Comparison of ENCODE assay signal across 8 cellular contexts in genomic region chr1:1777950-1778826, GRCh38. TPM values are rescaled to one million over a fixed set of nuclear protein-coding genes. Genes with fewer than 3 reads are reported as not detected.
DNase-seq lines count a peak whose midpoint lies in the region; ATAC-seq and TF ChIP-seq lines count a peak whose summit lies in the region.

A gene with protein sequence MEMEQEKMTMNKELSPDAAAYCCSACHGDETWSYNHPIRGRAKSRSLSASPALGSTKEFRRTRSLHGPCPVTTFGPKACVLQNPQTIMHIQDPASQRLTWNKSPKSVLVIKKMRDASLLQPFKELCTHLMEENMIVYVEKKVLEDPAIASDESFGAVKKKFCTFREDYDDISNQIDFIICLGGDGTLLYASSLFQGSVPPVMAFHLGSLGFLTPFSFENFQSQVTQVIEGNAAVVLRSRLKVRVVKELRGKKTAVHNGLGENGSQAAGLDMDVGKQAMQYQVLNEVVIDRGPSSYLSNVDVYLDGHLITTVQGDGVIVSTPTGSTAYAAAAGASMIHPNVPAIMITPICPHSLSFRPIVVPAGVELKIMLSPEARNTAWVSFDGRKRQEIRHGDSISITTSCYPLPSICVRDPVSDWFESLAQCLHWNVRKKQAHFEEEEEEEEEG (minus strand): TSS chr1:1778470. CDS start chr1:1765406, 13,064 bp downstream.

- peak; percentile 46 for ATAC-seq in GM19397 (IDR thresholded peaks at IDR 0.05; ENCODE audit: unreplicated experiment)
- peak; percentile 15 for ATAC-seq in HG03565 (IDR thresholded peaks at IDR 0.05; ENCODE audit: unreplicated experiment)

- peaks cover 7% of the 10 kb centered on the region for H3K36me3 Mint-ChIP-seq in activated naive CD4-positive, alpha-beta T cell treated with anti-CD3 and anti-CD28 coated beads, Interleukin-2, amount 10 ng/mL, durations not matched to agents 7 days and 5 days
- H3K36me3 Mint-ChIP-seq in osteocyte (ENCODE audit: unreplicated experiment): no peaks in the 10 kb centered on the region

- CTCF ChIA-PET in activated naive CD4-positive, alpha-beta T cell treated with anti-CD3 and anti-CD28 coated beads, Interleukin-2, amount 10 ng/mL, durations not matched to agents 7 days and 5 days (lab: Charles Lee): interaction anchor here (1.1 kb wide), 1 partner anchor 131 kb away, joined by 3 read pairs; no protein-coding TSS in a partner anchor

- 0% methylated on average over 78 of the region's 123 CpGs; no CpG with 5 or more reads in 1 of the 2 donors for WGBS in testis, 2 donors

- intact Hi-C loops in testis (cut with DNase I; ENCODE audit: low total_unique reads): loop anchor here (10.0 kb wide), 1 partner anchor 127 kb away; no protein-coding TSS in a partner anchor

- H3K4me3 Mint-ChIP-seq in activated naive CD4-positive, alpha-beta T cell treated with anti-CD3 and anti-CD28 coated beads, Interleukin-2, amount 10 ng/mL, durations not matched to agents 7 days and 5 days: peak within 1 kb of the TSS; percentile 80
- H3K4me3 Mint-ChIP-seq in osteocyte (ENCODE audit: unreplicated experiment): peak within 1 kb of the TSS; percentile 81

- no peaks in the 10 kb centered on the region for H3K36me3 ChIP-seq in testis (ENCODE audit: low read depth, missing control alignments)

- TF ChIP-seq POLR2A in testis (IDR thresholded peaks at IDR 0.05): no peak

- no peaks in the 10 kb centered on the region for H3K27me3 Mint-ChIP-seq in activated naive CD4-positive, alpha-beta T cell treated with anti-CD3 and anti-CD28 coated beads, Interleukin-2, amount 10 ng/mL, durations not matched to agents 7 days and 5 days
- no peaks in the 10 kb centered on the region for H3K27me3 Mint-ChIP-seq in osteocyte (ENCODE audit: unreplicated experiment)

- TF ChIP-seq CTCF in osteocyte (IDR thresholded peaks at IDR 0.05) (no peak), testis (IDR thresholded peaks at IDR 0.05) (no peak)

- H3K27ac Mint-ChIP-seq in activated naive CD4-positive, alpha-beta T cell treated with anti-CD3 and anti-CD28 coated beads, Interleukin-2, amount 10 ng/mL, durations not matched to agents 7 days and 5 days: peak within 1 kb of the TSS; percentile 99
- peak within 1 kb of the TSS; percentile 59 for H3K27ac Mint-ChIP-seq in osteocyte (ENCODE audit: unreplicated experiment)

- no peaks in the 10 kb centered on the region for H3K9me3 ChIP-seq in testis

- peak within 1 kb of the TSS; percentile 83 to 91 for H3K27ac ChIP-seq in testis

- H3K9me3 Mint-ChIP-seq in activated naive CD4-positive, alpha-beta T cell treated with anti-CD3 and anti-CD28 coated beads, Interleukin-2, amount 10 ng/mL, durations not matched to agents 7 days and 5 days: no peaks in the 10 kb centered on the region
- H3K9me3 Mint-ChIP-seq in osteocyte (ENCODE audit: unreplicated experiment): no peaks in the 10 kb centered on the region

- H3K27me3 ChIP-seq in testis: no peaks in the 10 kb centered on the region

- H3K4me1 Mint-ChIP-seq in activated naive CD4-positive, alpha-beta T cell treated with anti-CD3 and anti-CD28 coated beads, Interleukin-2, amount 10 ng/mL, durations not matched to agents 7 days and 5 days: peaks cover 70% of the 10 kb centered on the region
- peaks cover 43% of the 10 kb centered on the region for H3K4me1 Mint-ChIP-seq in osteocyte (ENCODE audit: unreplicated experiment)

- peaks cover 74% of the 10 kb centered on the region for H3K4me1 ChIP-seq in testis

- DNase-seq in COR-L47 (lab: John Stamatoyannopoulos, UW): peak; percentile 48
- peak; percentile 18 for DNase-seq in SHP77 treated with DMSO at 0.1 percent for 48 hours (lab: John Stamatoyannopoulos, UW)
- peak; percentile 77 for DNase-seq in activated naive CD4-positive, alpha-beta T cell treated with anti-CD3 and anti-CD28 coated beads, Interleukin-2, amount 10 ng/mL, durations not matched to agents 7 days and 5 days
- peak; percentile 80 for DNase-seq in glomerular visceral epithelial cell (ENCODE audit: extremely low spot score)
- DNase-seq in osteocyte (ENCODE audit: extremely low spot score, unreplicated experiment): peak; percentile 94
- DNase-seq in testis: peak; percentile 64

- H3K4me3 ChIP-seq in testis: peak within 1 kb of the TSS; percentile 77 to 86

RNA-seq across cellular contexts. Expression of the gene that starts here (rescaled TPM):
- 75.2 and 84.3 TPM in 2 replicates for total RNA-seq in osteocyte
- total RNA-seq in testis: 100 to 1,000 TPM; 105 to 111 TPM
- 74.9 TPM for polyA plus RNA-seq in testis (ENCODE audit: insufficient read depth, low read depth, low replicate concordance)

Comparison
In these comparisons a context has a peak if more than half of its experiments do, and no peak if none do; other contexts are left out.
1. Peak in every context shown above with its lines: DNase-seq, ATAC-seq, H3K4me3 ChIP-seq and H3K27ac ChIP-seq.
2. DNase-seq: peak in every context shown above with its lines; median percentile 94 in osteocyte; 80 in glomerular visceral epithelial cell; 77 in activated naive CD4-positive, alpha-beta T cell treated with anti-CD3 and anti-CD28 coated beads, Interleukin-2, amount 10 ng/mL, durations not matched to agents 7 days and 5 days; 64 in testis; 48 in COR-L47; 18 in SHP77 treated with DMSO at 0.1 percent for 48 hours.